In genomic region chr2:102256281-102256680, GRCh38 we compare ENCODE assay signal across 15 cellular contexts. TPM values are rescaled to one million over a fixed set of nuclear protein-coding genes. Genes with fewer than 3 reads are reported as not detected.
DNase-seq lines count a peak whose midpoint lies in the region; ATAC-seq, FAIRE-seq and TF ChIP-seq lines count a peak whose summit lies in the region.
"Had no signal": no experiment of that assay in that cellular context is flagged by ENCODE, and none has a peak within 500 bp of the region (broad histone marks: within the 10 kb centered on the region; RNA-seq: fewer than 3 reads in every experiment).

No MANE protein-coding gene starts in this region.

- peak overlapping the region in 1 of 3 experiments; percentile 4; a peak in 1 of 6 replicates for H3K4me3 ChIP-seq in HepG2 (replicated peaks in 1 of 3; ENCODE audit: insufficient read depth in 1 of 3, low read depth in 2 of 3, low read length in 3 of 3)
- H3K4me3 ChIP-seq: body of pancreas had no signal

- peaks cover 3% of the 10 kb centered on the region for H3K23me2 ChIP-seq in H9 (ENCODE audit: insufficient read length, low read depth, low read length, poor library complexity, severe bottlenecking)

- H3K36me3 Mint-ChIP-seq in CD4-positive, alpha-beta T cell (ENCODE audit: low read depth): no peaks in the 10 kb centered on the region
- no peaks in the 10 kb centered on the region for H3K36me3 Mint-ChIP-seq in WTC11
- no peaks in the 10 kb centered on the region for H3K36me3 Mint-ChIP-seq in H9 (ENCODE audit: insufficient read depth in 1 of 3, low read depth in 3 of 3)

- H4K20me1 ChIP-seq in HepG2 (ENCODE audit: insufficient read depth, low read length): no peaks in the 10 kb centered on the region
- no peaks in the 10 kb centered on the region for H4K20me1 ChIP-seq in H9 (ENCODE audit: control insufficient read depth, insufficient read depth, insufficient read length)

- H3K9ac ChIP-seq in HepG2 (ENCODE audit: insufficient read depth, low read depth, low read length): no peak overlapping the region
- no peak overlapping the region for H3K9ac ChIP-seq in H9 (ENCODE audit: extremely low read depth, insufficient read length, low read length)

- no peak overlapping the region for H2BK15ac ChIP-seq in H9 (ENCODE audit: low read depth, low read length)

- H3K79me1 ChIP-seq in H9 (ENCODE audit: insufficient read depth, low read depth, low read length, poor library complexity, severe bottlenecking): no peaks in the 10 kb centered on the region

- no peak overlapping the region for H2AK5ac ChIP-seq in H9 (ENCODE audit: insufficient read length, low read length)

- H3K9me3 ChIP-seq in CD4-positive, alpha-beta T cell (ENCODE audit: control insufficient read depth, low read length): no peaks in the 10 kb centered on the region
- H3K9me3 ChIP-seq in HepG2 (ENCODE audit: low read length): no peaks in the 10 kb centered on the region
- no peaks in the 10 kb centered on the region for H3K9me3 ChIP-seq in H9 (ENCODE audit: control insufficient read depth, low read depth, low read length)
- H3K9me3 ChIP-seq: body of pancreas had no signal

- no peak overlapping the region for H3K56ac ChIP-seq in H9 (ENCODE audit: insufficient read length, low read depth, low read length)

- BruUV-seq in HepG2 (replicated peaks; lab: Mats Ljungman, UMichigan): no TSS peak

- no peak overlapping the region for H2BK120ac ChIP-seq in H9 (ENCODE audit: low read depth, low read length, poor library complexity, severe bottlenecking)

- no peak overlapping the region for H3K27ac ChIP-seq in CD4-positive, alpha-beta T cell (ENCODE audit: low read depth, low read length)
- no peak overlapping the region for H3K27ac ChIP-seq in HepG2 (ENCODE audit: extremely low read length, insufficient read depth, low read length)
- H3K27ac ChIP-seq in H9 (ENCODE audit: insufficient read length, low read depth, low read length): no peak overlapping the region
- H3K27ac ChIP-seq: body of pancreas had no signal

- POLR2A ChIA-PET in CD4-positive, alpha-beta T cell (lab: Charles Lee): no interaction called here
- POLR2A ChIA-PET in HepG2 (lab: Yijun Ruan, JAX) (no interaction called here), WTC11 (lab: Charles Lee) (no interaction called here)

- FAIRE-seq in TTC549 (lab: Jason Lieb, UNC) (peak; percentile 38), HepG2 (lab: Jason Lieb, UNC) (no peak)

- H3K79me2 ChIP-seq in HepG2 (ENCODE audit: insufficient read depth, low read length): no peaks in the 10 kb centered on the region
- H3K79me2 ChIP-seq in H9 (ENCODE audit: insufficient read depth, low read length): no peaks in the 10 kb centered on the region

- TF ChIP-seq POLR2A in HepG2 (IDR thresholded peaks at IDR 0.05; ENCODE audit: insufficient read depth in 1 of 2, low read depth in 2 of 2, low read length in 2 of 2): no peak

- no peak overlapping the region for H4K8ac ChIP-seq in H9 (replicated peaks; ENCODE audit: insufficient read length, low read depth, low read length)

- no peaks in the 10 kb centered on the region for H3K27me3 ChIP-seq in CD4-positive, alpha-beta T cell (ENCODE audit: control insufficient read depth, insufficient read depth, low read length)
- H3K27me3 ChIP-seq in HepG2 (ENCODE audit: control insufficient read depth in 1 of 2, insufficient read depth in 2 of 2, low read length in 2 of 2): peaks cover 0 to 32% of the 10 kb centered on the region in 2 experiments; a peak in 4 of 5 replicates
- H3K27me3 ChIP-seq in H9 (ENCODE audit: insufficient read depth, low read length): no peaks in the 10 kb centered on the region; the same call in 1 of the 2 replicates
- H3K27me3 ChIP-seq: body of pancreas had no signal

- no peak overlapping the region for H3K14ac ChIP-seq in H9 (ENCODE audit: insufficient read depth, low read length)

- no peak overlapping the region for H2BK5ac ChIP-seq in H9 (ENCODE audit: insufficient read length, low read length)

- no peaks in the 10 kb centered on the region for H3K36me3 ChIP-seq in HepG2 (replicated peaks in 1 of 2; ENCODE audit: control insufficient read depth in 1 of 2, insufficient read depth in 2 of 2, low read length in 2 of 2)

- peak overlapping the region; percentile 55 for H3K4me3 Mint-ChIP-seq in CD4-positive, alpha-beta T cell
- H3K4me3 Mint-ChIP-seq in WTC11: no peak overlapping the region
- no peak overlapping the region for H3K4me3 Mint-ChIP-seq in H9

- in situ Hi-C loops in HepG2 (cut with HindIII; ENCODE audit: extremely low pct_ligation_motif_present, low pct_unique_long_range_greater_than_20kb): no loop called here

- H3T11ph ChIP-seq in H9 (ENCODE audit: low read length): no peak overlapping the region

- peaks cover 29% of the 10 kb centered on the region for H3K4me1 Mint-ChIP-seq in CD4-positive, alpha-beta T cell (ENCODE audit: low read depth)
- H3K4me1 Mint-ChIP-seq in WTC11 (no peaks in the 10 kb centered on the region; the same call in 1 of the 2 replicates), H9 (no peaks in the 10 kb centered on the region)

- no peak overlapping the region for H4K91ac ChIP-seq in H9 (ENCODE audit: insufficient read length, low read depth, low read length)

- intact Hi-C loops in CD4-positive, alpha-beta T cell (cut with DNase I, micrococcal nuclease): no loop called here
- intact Hi-C loops in HepG2 (cut with micrococcal nuclease; ENCODE audit: unreplicated experiment): no loop called here

- no peak overlapping the region for H3K27ac Mint-ChIP-seq in CD4-positive, alpha-beta T cell
- H3K27ac Mint-ChIP-seq in WTC11: no peak overlapping the region
- no peak overlapping the region for H3K27ac Mint-ChIP-seq in H9
- H3K27ac Mint-ChIP-seq: progenitor cell of endocrine pancreas had no signal

- no peak for TF ChIP-seq RAD21 in HepG2 (CRISPR knock-in tag; IDR thresholded peaks at IDR 0.05)

- ATAC-seq in CD4-positive, alpha-beta T cell (ENCODE audit: poor library complexity): no peak
- ATAC-seq in HepG2: no peak
- no peak for ATAC-seq in WTC11
- no peak for ATAC-seq in GM19463 (IDR thresholded peaks at IDR 0.05; ENCODE audit: unreplicated experiment)
- no peak for ATAC-seq in GM21619 (IDR thresholded peaks at IDR 0.05; ENCODE audit: unreplicated experiment)
- ATAC-seq: activated CD4-positive, CD25-positive, alpha-beta regulatory T cell treated with anti-CD3 and anti-CD28 coated beads, Interleukin-2, amount 50 U/mL, for 24 hours; body of pancreas; left ventricle myocardium superior had no signal

- DNase-seq in CD4-positive, alpha-beta T cell: no peak
- DNase-seq in HuH-7 (ENCODE audit: low spot score): peak; percentile 36
- no peak for DNase-seq in HepG2 (ENCODE audit: low spot score)
- no peak for DNase-seq in WTC11 (ENCODE audit: low spot score)
- no peak for DNase-seq in H9
- DNase-seq: body of pancreas, DMS153, left ventricle myocardium superior, NCI-H1092 treated with DMSO at 0.1 percent for 48 hours, trophoblast cell had no signal

- H3K4me2 ChIP-seq in HepG2 (ENCODE audit: low read depth, low read length) (peak overlapping the region; percentile 38; the same call in 1 of the 2 replicates), H9 (ENCODE audit: insufficient read depth, insufficient read length, low read length) (no peak overlapping the region)

- no peak overlapping the region for H2BK20ac ChIP-seq in H9 (ENCODE audit: low read depth, low read length, poor library complexity, severe bottlenecking)

- no peak overlapping the region for H2BK12ac ChIP-seq in H9 (ENCODE audit: insufficient read length, low read depth, low read length)

- peaks cover 2% of the 10 kb centered on the region for H3K9me3 Mint-ChIP-seq in CD4-positive, alpha-beta T cell
- no peaks in the 10 kb centered on the region for H3K9me3 Mint-ChIP-seq in WTC11
- H3K9me3 Mint-ChIP-seq in H9: no peaks in the 10 kb centered on the region

- H3K23ac ChIP-seq in H9 (ENCODE audit: insufficient read length, low read depth, low read length): no peak overlapping the region

- H3K18ac ChIP-seq in H9 (ENCODE audit: insufficient read length, low read depth, low read length): no peak overlapping the region

- no peak overlapping the region for H3K4ac ChIP-seq in H9 (ENCODE audit: low read depth, low read length)

- H3K27me3 Mint-ChIP-seq in CD4-positive, alpha-beta T cell: no peaks in the 10 kb centered on the region
- H3K27me3 Mint-ChIP-seq in WTC11 (ENCODE audit: low read depth) (peaks cover 9% of the 10 kb centered on the region), H9 (ENCODE audit: low read depth) (peaks cover 17% of the 10 kb centered on the region)

- H3K4me1 ChIP-seq in HepG2 (ENCODE audit: insufficient read depth, low read length) (peaks cover 4% of the 10 kb centered on the region), H9 (ENCODE audit: insufficient read depth, low read length) (no peaks in the 10 kb centered on the region)

- H4K5ac ChIP-seq in H9 (ENCODE audit: insufficient read length, low read depth, low read length): no peak overlapping the region

- no peak for TF ChIP-seq EP300 in HepG2 (IDR thresholded peaks at IDR 0.05; ENCODE audit: low read depth in 2 of 2, low read length in 2 of 2)
- TF ChIP-seq EP300 in HepG2 (CRISPR knock-in tag; IDR thresholded peaks at IDR 0.05; ENCODE audit: borderline replicate concordance): no peak

- no peak for TF ChIP-seq CTCF in CD4-positive, alpha-beta T cell (IDR thresholded peaks at IDR 0.05)
- TF ChIP-seq CTCF in HepG2 (CRISPR knock-in tag; IDR thresholded peaks at IDR 0.05): no peak
- no peak for TF ChIP-seq CTCF in WTC11 (IDR thresholded peaks at IDR 0.05)
- TF ChIP-seq CTCF in H9 (conservative IDR thresholded peaks at IDR 0.05): no peak

- CTCF ChIA-PET in CD4-positive, alpha-beta T cell (lab: Charles Lee): interaction anchor here (1.3 kb wide), 1 partner anchor 16 kb away, joined by 3 read pairs; no protein-coding TSS in a partner anchor
- CTCF ChIA-PET in HepG2 (lab: Yijun Ruan, JAX; ENCODE audit: low intra/inter-chr PET ratio, low total read pairs): no interaction called here
- CTCF ChIA-PET in WTC11 (lab: Charles Lee): interaction anchor here (2.4 kb wide), 1 partner anchor 15 kb away, joined by 10 read pairs; no protein-coding TSS in a partner anchor

- no peak overlapping the region for H2AFZ ChIP-seq in HepG2 (ENCODE audit: low read length)
- no peak overlapping the region for H2AFZ ChIP-seq in H9 (ENCODE audit: low read length)

RNA-seq across cellular contexts. Expression of gene IL1RL1, which starts 55.1 kb away (rescaled TPM):
- not detected for total RNA-seq in CD4-positive, alpha-beta T cell
- total RNA-seq in HepG2 (2016; rRNA removed; fragmentation: Illumina TruSeq; extraction: Trizol) (0.02 and 0.06 TPM in 2 replicates), WTC11 (2021) (0.05 TPM in 1 of 3 replicates, not detected in the others), H9 (2021) (not detected in 2 replicates)
- total RNA-seq in HepG2 (2016; cell fraction: cytosol; rRNA removed; fragmentation: Illumina TruSeq; extraction: Trizol; ENCODE audit: low read depth): not detected in 2 replicates
- total RNA-seq in HepG2 (2016; cell fraction: insoluble cytoplasmic fraction; rRNA removed; fragmentation: Illumina TruSeq; extraction: Trizol): not detected in 2 replicates
- total RNA-seq in HepG2 (2016; cell fraction: membrane; rRNA removed; fragmentation: Illumina TruSeq; extraction: Trizol): not detected in 2 replicates
- total RNA-seq in HepG2 (2016; cell fraction: nucleus; rRNA removed; fragmentation: Illumina TruSeq; extraction: Trizol): not detected in 2 replicates
- polyA plus RNA-seq in HepG2 (2011; rRNA removed): 0.03 and 0.04 TPM in 2 replicates
- polyA plus RNA-seq in HepG2 (2011; cell fraction: cytosol; rRNA removed): 0.03 TPM in 1 of 2 replicates, not detected in the other
- polyA plus RNA-seq in HepG2 (2011; cell fraction: nucleus; rRNA removed): 0.07 TPM in 1 of 2 replicates, not detected in the other
- not detected in 2 replicates for polyA plus RNA-seq in HepG2 (2012)
- 0.09 TPM in 1 of 2 replicates, not detected in the other for polyA plus RNA-seq in HepG2 (2016; cell fraction: cytosol; fragmentation: Illumina TruSeq; extraction: Trizol; ENCODE audit: low read depth)
- polyA plus RNA-seq in HepG2 (2016; cell fraction: insoluble cytoplasmic fraction; fragmentation: Illumina TruSeq; extraction: Trizol; ENCODE audit: low read depth): not detected in 2 replicates
- not detected in 2 replicates for polyA plus RNA-seq in HepG2 (2016; cell fraction: membrane; fragmentation: Illumina TruSeq; extraction: Trizol; ENCODE audit: low read depth)
- not detected in 2 replicates for polyA plus RNA-seq in HepG2 (2016; cell fraction: nucleus; fragmentation: Illumina TruSeq; extraction: Trizol; ENCODE audit: insufficient read depth, low read depth)
- 0.72 TPM in 1 of 2 replicates, not detected in the other for polyA minus RNA-seq in HepG2 (2011; rRNA and poly(A)+ RNA removed; ENCODE audit: low replicate concordance)
- not detected in 2 replicates for polyA minus RNA-seq in HepG2 (2011; cell fraction: cytosol; rRNA and poly(A)+ RNA removed)
- 0.12 and 0.13 TPM in 2 replicates for polyA minus RNA-seq in HepG2 (2011; cell fraction: nucleus; rRNA and poly(A)+ RNA removed)
- total RNA-seq: progenitor cell of endocrine pancreas had no signal
